In the genomic region with DNA sequence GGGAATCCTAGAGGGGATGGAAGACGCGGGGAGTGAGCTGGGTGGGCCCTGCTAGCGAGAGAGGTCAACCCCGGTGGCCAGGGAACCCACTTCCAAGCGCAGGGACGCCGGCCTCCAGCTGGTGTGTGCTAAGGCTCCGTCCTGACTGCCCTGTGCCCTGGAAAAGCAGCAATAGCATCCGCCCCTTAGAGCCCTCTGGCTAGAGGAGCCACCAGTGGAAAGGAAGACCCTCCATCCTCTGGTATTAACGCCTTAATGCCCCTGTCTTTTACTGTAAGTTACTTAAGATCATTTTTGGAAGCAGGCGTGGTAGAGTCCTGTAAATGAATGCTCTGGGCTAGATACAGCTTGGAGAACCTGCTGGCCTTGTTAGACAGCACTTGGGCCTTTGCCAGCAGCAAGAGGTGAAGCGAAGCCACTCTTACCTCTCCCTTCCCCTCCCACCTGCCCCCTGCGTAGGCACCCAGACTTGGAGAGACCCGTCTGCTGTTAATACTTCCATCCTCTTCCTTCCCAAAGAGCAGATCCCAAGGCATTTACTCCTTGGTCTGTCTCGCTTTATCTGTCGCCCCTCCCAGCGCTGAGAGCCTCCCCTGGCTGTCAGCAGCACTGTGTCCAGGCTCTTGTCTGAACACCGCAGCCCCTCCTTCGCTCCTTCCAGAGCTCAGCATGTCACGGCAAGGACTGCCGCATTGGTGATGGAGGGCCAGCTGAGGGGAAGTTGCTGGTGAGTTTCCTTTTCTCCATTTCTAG, we compare ENCODE assay signal across 11 cellular contexts. TPM values are rescaled to one million over a fixed set of nuclear protein-coding genes. Genes with fewer than 3 reads are reported as not detected.
DNase-seq lines count a peak whose midpoint lies in the region; ATAC-seq and TF ChIP-seq lines count a peak whose summit lies in the region.
"Had no signal": no experiment of that assay in that cellular context is flagged by ENCODE, and none has a peak within 500 bp of the region (broad histone marks: within the 10 kb centered on the region; RNA-seq: fewer than 3 reads in every experiment).

No MANE protein-coding gene starts in this region.

- POLR2A ChIA-PET in HCT116 (lab: Charles Lee), result no interaction called here

- peaks cover 24% of the 10 kb centered on the region for H3K4me1 ChIP-seq in CD4-positive, CD25-positive, alpha-beta regulatory T cell (ENCODE audit: control insufficient read depth, insufficient read depth, low read length, poor library complexity, severe bottlenecking)
- H3K4me1 ChIP-seq in HCT116 (ENCODE audit: control insufficient read depth in 1 of 2, insufficient read depth in 2 of 2, low read length in 2 of 2) (peaks cover 11 to 19% of the 10 kb centered on the region in 2 experiments), BE2C (no peaks in the 10 kb centered on the region)

- TF ChIP-seq RAD21 in HCT116 (IDR thresholded peaks at IDR 0.05; ENCODE audit: low read depth), result no peak

- H3K27me3 Mint-ChIP-seq in CD4-positive, CD25-positive, alpha-beta regulatory T cell, result no peaks in the 10 kb centered on the region
- no peaks in the 10 kb centered on the region for H3K27me3 Mint-ChIP-seq in central memory CD8-positive, alpha-beta T cell
- peaks cover 3% of the 10 kb centered on the region for H3K27me3 Mint-ChIP-seq in nephron progenitor cell (ENCODE audit: low read depth, poor library complexity)

- RAD21 ChIA-PET in HCT116 (lab: Charles Lee; ENCODE audit: low non-redundant PET in 1 of 2, low total read pairs in 2 of 2, uncharacterized antibody in 2 of 2, unreplicated experiment in 2 of 2), result no interaction called here

- H3K9ac ChIP-seq in HCT116 (ENCODE audit: low read length), result no peak overlapping the region

- peak overlapping the region in 2 of 3 donors; percentile 42 to 67 for H3K27ac Mint-ChIP-seq in CD4-positive, CD25-positive, alpha-beta regulatory T cell
- no peak overlapping the region for H3K27ac Mint-ChIP-seq in central memory CD8-positive, alpha-beta T cell (ENCODE audit: low read depth)
- H3K27ac Mint-ChIP-seq in nephron progenitor cell, result peak overlapping the region; percentile 92

- H3K4me2 ChIP-seq in HCT116 (ENCODE audit: low read length), result no peak overlapping the region

- TSS peak; percentile 1 for BruUV-seq in HCT116 (replicated peaks; lab: Mats Ljungman, UMichigan)

- no peak overlapping the region for H3K4me3 ChIP-seq in CD4-positive, CD25-positive, alpha-beta regulatory T cell (ENCODE audit: low read depth, low read length)
- H3K4me3 ChIP-seq in HCT116 (replicated peaks in 1 of 2; ENCODE audit: low read depth in 1 of 2, low read length in 2 of 2) (no peak overlapping the region), BE2C (ENCODE audit: low read depth, low read length) (no peak overlapping the region)
- H3K4me3 ChIP-seq: tibial artery had no signal

- H3K4me1 Mint-ChIP-seq in CD4-positive, CD25-positive, alpha-beta regulatory T cell, result peaks cover 7 to 60% (median 33%) of the 10 kb centered on the region in 4 donors
- peaks cover 36% of the 10 kb centered on the region for H3K4me1 Mint-ChIP-seq in central memory CD8-positive, alpha-beta T cell
- peaks cover 71% of the 10 kb centered on the region for H3K4me1 Mint-ChIP-seq in nephron progenitor cell

- intact Hi-C loops in HCT116 (cut with micrococcal nuclease), result no loop called here

- TF ChIP-seq CTCF in HCT116 (IDR thresholded peaks at IDR 0.05 in 2 of 3, conservative IDR thresholded peaks at IDR 0.05 in 1 of 3; ENCODE audit: borderline replicate concordance in 1 of 3, insufficient read depth in 1 of 3, low read depth in 2 of 3, low read length in 2 of 3), result no peak
- TF ChIP-seq CTCF in nephron progenitor cell (IDR thresholded peaks at IDR 0.05), result no peak
- TF ChIP-seq CTCF in BE2C (IDR thresholded peaks at IDR 0.05; ENCODE audit: low read depth, low read length), result no peak

- H3K27ac ChIP-seq in CD4-positive, CD25-positive, alpha-beta regulatory T cell (ENCODE audit: insufficient read depth, low read length, poor library complexity, severe bottlenecking), result no peak overlapping the region
- no peak overlapping the region for H3K27ac ChIP-seq in HCT116 (ENCODE audit: low read depth, low read length)
- H3K27ac ChIP-seq: tibial artery had no signal

- peak overlapping the region in 2 of 4 donors; percentile 52 to 82 for H3K4me3 Mint-ChIP-seq in CD4-positive, CD25-positive, alpha-beta regulatory T cell
- peak overlapping the region; percentile 17 for H3K4me3 Mint-ChIP-seq in central memory CD8-positive, alpha-beta T cell
- no peak overlapping the region for H3K4me3 Mint-ChIP-seq in nephron progenitor cell

- CTCF ChIA-PET in HCT116 (lab: Charles Lee), result no interaction called here

- H3K9me3 ChIP-seq in CD4-positive, CD25-positive, alpha-beta regulatory T cell (ENCODE audit: control insufficient read depth in 2 of 2, low read length in 2 of 2), result no peaks in the 10 kb centered on the region
- H3K9me3 ChIP-seq in HCT116 (ENCODE audit: control insufficient read depth in 1 of 2, insufficient read depth in 1 of 2, low read depth in 1 of 2, low read length in 2 of 2) (no peaks in the 10 kb centered on the region), BE2C (no peaks in the 10 kb centered on the region)
- H3K9me3 ChIP-seq: tibial artery had no signal

- H4K20me1 ChIP-seq in HCT116 (ENCODE audit: insufficient read depth), result no peaks in the 10 kb centered on the region

- no peak for ATAC-seq in CD4-positive, CD25-positive, alpha-beta regulatory T cell (ENCODE audit: low read depth in 2 of 2)
- ATAC-seq in HCT116, result no peak
- no peak for ATAC-seq in central memory CD8-positive, alpha-beta T cell (replicated peaks; ENCODE audit: extremely low read depth, poor library complexity, severe bottlenecking)
- ATAC-seq in GM21786 (IDR thresholded peaks at IDR 0.05; ENCODE audit: unreplicated experiment), result no peak

- H3K79me2 ChIP-seq in HCT116 (ENCODE audit: insufficient read depth, low read length), result peaks cover 44% of the 10 kb centered on the region

- H3K9me3 Mint-ChIP-seq in CD4-positive, CD25-positive, alpha-beta regulatory T cell, result peaks cover 0 to 2% (median 0%) of the 10 kb centered on the region in 7 donors
- H3K9me3 Mint-ChIP-seq in central memory CD8-positive, alpha-beta T cell, result no peaks in the 10 kb centered on the region
- H3K9me3 Mint-ChIP-seq in nephron progenitor cell, result no peaks in the 10 kb centered on the region

- no peaks in the 10 kb centered on the region for H3K9me2 ChIP-seq in HCT116 (ENCODE audit: insufficient read depth)

- DNase-seq in CD4-positive, CD25-positive, alpha-beta regulatory T cell, result no peak
- DNase-seq in HCT116 (ENCODE audit: low read depth, low spot score) (no peak), nephron progenitor cell (no peak), NCI-H1436 (lab: John Stamatoyannopoulos, UW) (no peak), NOMO-1 treated with DMSO at 0.1 percent for 48 hours (lab: John Stamatoyannopoulos, UW; ENCODE audit: unreplicated experiment) (no peak), BE2C (no peak)
- no peak for DNase-seq in central memory CD8-positive, alpha-beta T cell (ENCODE audit: low spot score in 2 of 2)
- DNase-seq: DMS153, NCI-H1092 treated with DMSO at 0.1 percent for 48 hours, tibial artery had no signal

- H3K36me3 Mint-ChIP-seq in CD4-positive, CD25-positive, alpha-beta regulatory T cell, result peaks cover 15% of the 10 kb centered on the region
- H3K36me3 Mint-ChIP-seq in central memory CD8-positive, alpha-beta T cell (ENCODE audit: insufficient read depth), result peaks cover 17% of the 10 kb centered on the region
- H3K36me3 Mint-ChIP-seq in nephron progenitor cell (ENCODE audit: low read depth), result peaks cover 31% of the 10 kb centered on the region

- H3K27me3 ChIP-seq in CD4-positive, CD25-positive, alpha-beta regulatory T cell (ENCODE audit: control insufficient read depth, insufficient read depth, low read length), result no peaks in the 10 kb centered on the region
- no peaks in the 10 kb centered on the region for H3K27me3 ChIP-seq in HCT116 (ENCODE audit: insufficient read depth, low read length)
- no peaks in the 10 kb centered on the region for H3K27me3 ChIP-seq in BE2C
- H3K27me3 ChIP-seq: tibial artery had no signal

- H3K36me3 ChIP-seq in CD4-positive, CD25-positive, alpha-beta regulatory T cell (ENCODE audit: control insufficient read depth, insufficient read depth, low read length), result peaks cover 4% of the 10 kb centered on the region
- H3K36me3 ChIP-seq in HCT116 (ENCODE audit: control insufficient read depth in 1 of 2, insufficient read depth in 2 of 2, low read length in 2 of 2) (peaks cover 11 to 16% of the 10 kb centered on the region in 2 experiments; a peak in 3 of 4 replicates), BE2C (peaks cover 61% of the 10 kb centered on the region)

- TF ChIP-seq POLR2A in HCT116 (IDR thresholded peaks at IDR 0.05; ENCODE audit: borderline replicate concordance, extremely low read depth, insufficient read depth, insufficient read length), result no peak

- no peak overlapping the region for H2AFZ ChIP-seq in HCT116 (ENCODE audit: low read depth, low read length, poor library complexity, severe bottlenecking)

TF ChIP-seq in HCT116, 20 proteins besides CTCF, POLR2A, EP300 and RAD21 (continues in another document):
- TF ChIP-seq YY1 (IDR thresholded peaks at IDR 0.05; ENCODE audit: extremely low read depth, insufficient replicate concordance, low read depth, low read length) (no peak), JUND (IDR thresholded peaks at IDR 0.05) (no peak)

RNA-seq across cellular contexts. Expression of a gene that starts 4.6 kb away (rescaled TPM):
- total RNA-seq in CD4-positive, CD25-positive, alpha-beta regulatory T cell, result 40.3 TPM
- 10 to 100 TPM; 22.5 to 35.2 (median 26.5) TPM for polyA plus RNA-seq in CD4-positive, CD25-positive, alpha-beta regulatory T cell
- 106 TPM for total RNA-seq in HCT116 (2021; ENCODE audit: unreplicated experiment)
- 75.0 and 81.3 TPM in 2 replicates for polyA plus RNA-seq in HCT116 (2012)
- 396 TPM for polyA plus RNA-seq in BE2C (2012; ENCODE audit: insufficient read depth, insufficient read length, low read depth)

RNA-seq across cellular contexts. Expression of a gene that starts 5.9 kb away (rescaled TPM):
- total RNA-seq in CD4-positive, CD25-positive, alpha-beta regulatory T cell, result 2.9 TPM
- 1 to 10 TPM; 2.2 to 7.6 (median 4.1) TPM for polyA plus RNA-seq in CD4-positive, CD25-positive, alpha-beta regulatory T cell
- 4.5 TPM for total RNA-seq in HCT116 (2021; ENCODE audit: unreplicated experiment)
- 2.6 and 3.0 TPM in 2 replicates for polyA plus RNA-seq in HCT116 (2012)
- 18.2 TPM for polyA plus RNA-seq in BE2C (2012; ENCODE audit: insufficient read depth, insufficient read length, low read depth)

RNA-seq across cellular contexts. Expression of a gene that starts 31.8 kb away (rescaled TPM):
- not detected for total RNA-seq in CD4-positive, CD25-positive, alpha-beta regulatory T cell
- polyA plus RNA-seq in CD4-positive, CD25-positive, alpha-beta regulatory T cell, result not detected
- 2.1 TPM for total RNA-seq in HCT116 (2021; ENCODE audit: unreplicated experiment)
- 0.22 and 0.25 TPM in 2 replicates for polyA plus RNA-seq in HCT116 (2012)
- polyA plus RNA-seq in BE2C (2012; ENCODE audit: insufficient read depth, insufficient read length, low read depth), result not detected

RNA-seq across cellular contexts. Expression of a gene that starts 49.9 kb away (rescaled TPM):
- 17.2 TPM for total RNA-seq in CD4-positive, CD25-positive, alpha-beta regulatory T cell
- polyA plus RNA-seq in CD4-positive, CD25-positive, alpha-beta regulatory T cell, result 1 to 10 TPM; 4.3 to 5.5 (median 4.8) TPM
- total RNA-seq in HCT116 (2021; ENCODE audit: unreplicated experiment), result 2.0 TPM
- 0.94 and 1.2 TPM in 2 replicates for polyA plus RNA-seq in HCT116 (2012)
- polyA plus RNA-seq in BE2C (2012; ENCODE audit: insufficient read depth, insufficient read length, low read depth), result 4.9 TPM

RNA-seq across cellular contexts. Expression of a gene that starts 50.1 kb away (rescaled TPM):
- 10.7 TPM for total RNA-seq in CD4-positive, CD25-positive, alpha-beta regulatory T cell
- 10 to 100 TPM; 21.9 to 33.1 (median 25.6) TPM for polyA plus RNA-seq in CD4-positive, CD25-positive, alpha-beta regulatory T cell
- total RNA-seq in HCT116 (2021; ENCODE audit: unreplicated experiment), result 12.0 TPM
- polyA plus RNA-seq in HCT116 (2012), result 13.4 and 14.7 TPM in 2 replicates
- 44.5 TPM for polyA plus RNA-seq in BE2C (2012; ENCODE audit: insufficient read depth, insufficient read length, low read depth)
